Comparison of ENCODE assay signal across 3 cellular contexts in the genomic region with DNA sequence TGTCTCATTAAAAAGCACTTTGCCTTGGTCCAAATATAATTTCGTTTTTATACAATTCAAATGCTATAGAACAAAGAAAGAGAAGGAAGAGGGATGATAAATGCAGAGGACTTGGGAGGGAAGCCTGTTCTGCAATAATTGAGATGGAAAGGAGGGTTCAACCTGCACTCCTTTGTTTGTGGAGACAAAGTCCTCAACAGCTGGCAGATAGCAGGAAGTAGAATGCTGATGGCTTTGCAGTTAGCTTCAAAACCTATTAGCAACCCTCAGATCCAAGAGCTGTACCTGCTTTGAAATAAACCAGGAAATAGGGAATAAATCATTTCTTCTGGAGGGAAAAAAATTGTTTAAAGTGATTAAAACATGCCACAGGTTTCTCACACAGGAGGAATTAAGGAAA.
A peak's percentile ranks its signal among the peaks of the same experiment; 100 is the strongest.
TF ChIP-seq lines count a peak whose summit lies in the region.

No MANE protein-coding gene starts in this region.

TF ChIP-seq in WTC11, 78 proteins besides CTCF, POLR2A, EP300 and RAD21 (continued from another document):
- TF ChIP-seq MYBL2 (CRISPR knock-in tag; IDR thresholded peaks at IDR 0.05) (no peak), GRHL2 (CRISPR knock-in tag; IDR thresholded peaks at IDR 0.05; ENCODE audit: insufficient replicate concordance, severe bottlenecking) (no peak), NR2C2 (CRISPR knock-in tag; IDR thresholded peaks at IDR 0.05) (no peak), SP1 (CRISPR knock-in tag; conservative IDR thresholded peaks at IDR 0.05) (no peak)
- TF ChIP-seq, protein P1, sequence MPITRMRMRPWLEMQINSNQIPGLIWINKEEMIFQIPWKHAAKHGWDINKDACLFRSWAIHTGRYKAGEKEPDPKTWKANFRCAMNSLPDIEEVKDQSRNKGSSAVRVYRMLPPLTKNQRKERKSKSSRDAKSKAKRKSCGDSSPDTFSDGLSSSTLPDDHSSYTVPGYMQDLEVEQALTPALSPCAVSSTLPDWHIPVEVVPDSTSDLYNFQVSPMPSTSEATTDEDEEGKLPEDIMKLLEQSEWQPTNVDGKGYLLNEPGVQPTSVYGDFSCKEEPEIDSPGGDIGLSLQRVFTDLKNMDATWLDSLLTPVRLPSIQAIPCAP (CRISPR knock-in tag; IDR thresholded peaks at IDR 0.05): no peak
- TF ChIP-seq, protein P2, sequence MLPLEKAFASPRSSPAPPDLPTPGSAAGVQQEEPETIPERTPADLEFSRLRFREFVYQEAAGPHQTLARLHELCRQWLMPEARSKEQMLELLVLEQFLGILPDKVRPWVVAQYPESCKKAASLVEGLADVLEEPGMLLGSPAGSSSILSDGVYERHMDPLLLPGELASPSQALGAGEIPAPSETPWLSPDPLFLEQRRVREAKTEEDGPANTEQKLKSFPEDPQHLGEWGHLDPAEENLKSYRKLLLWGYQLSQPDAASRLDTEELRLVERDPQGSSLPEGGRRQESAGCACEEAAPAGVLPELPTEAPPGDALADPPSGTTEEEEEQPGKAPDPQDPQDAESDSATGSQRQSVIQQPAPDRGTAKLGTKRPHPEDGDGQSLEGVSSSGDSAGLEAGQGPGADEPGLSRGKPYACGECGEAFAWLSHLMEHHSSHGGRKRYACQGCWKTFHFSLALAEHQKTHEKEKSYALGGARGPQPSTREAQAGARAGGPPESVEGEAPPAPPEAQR (CRISPR knock-in tag; IDR thresholded peaks at IDR 0.05): 0 out of 2 replicates have a peak, but pooled peaks have one; percentile 34

TF ChIP-seq in liver, 16 proteins besides CTCF, POLR2A, EP300 and RAD21 (continued from another document):
- TF ChIP-seq, protein P3, sequence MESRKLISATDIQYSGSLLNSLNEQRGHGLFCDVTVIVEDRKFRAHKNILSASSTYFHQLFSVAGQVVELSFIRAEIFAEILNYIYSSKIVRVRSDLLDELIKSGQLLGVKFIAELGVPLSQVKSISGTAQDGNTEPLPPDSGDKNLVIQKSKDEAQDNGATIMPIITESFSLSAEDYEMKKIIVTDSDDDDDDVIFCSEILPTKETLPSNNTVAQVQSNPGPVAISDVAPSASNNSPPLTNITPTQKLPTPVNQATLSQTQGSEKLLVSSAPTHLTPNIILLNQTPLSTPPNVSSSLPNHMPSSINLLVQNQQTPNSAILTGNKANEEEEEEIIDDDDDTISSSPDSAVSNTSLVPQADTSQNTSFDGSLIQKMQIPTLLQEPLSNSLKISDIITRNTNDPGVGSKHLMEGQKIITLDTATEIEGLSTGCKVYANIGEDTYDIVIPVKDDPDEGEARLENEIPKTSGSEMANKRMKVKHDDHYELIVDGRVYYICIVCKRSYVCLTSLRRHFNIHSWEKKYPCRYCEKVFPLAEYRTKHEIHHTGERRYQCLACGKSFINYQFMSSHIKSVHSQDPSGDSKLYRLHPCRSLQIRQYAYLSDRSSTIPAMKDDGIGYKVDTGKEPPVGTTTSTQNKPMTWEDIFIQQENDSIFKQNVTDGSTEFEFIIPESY (IDR thresholded peaks at IDR 0.05): no peak
- TF ChIP-seq RXRA (IDR thresholded peaks at IDR 0.05) (peak; percentile 28 to 59), JUND (IDR thresholded peaks at IDR 0.05) (peak in 1 of 2 donors; percentile 59), EGR1 (IDR thresholded peaks at IDR 0.05; ENCODE audit: low read depth in 2 of 2) (no peak), HNF4A (conservative IDR thresholded peaks at IDR 0.05) (peak; percentile 77 to 89), GABPA (IDR thresholded peaks at IDR 0.05 in 1 of 2, conservative IDR thresholded peaks at IDR 0.05 in 1 of 2) (no peak)
- TF ChIP-seq, protein P4, sequence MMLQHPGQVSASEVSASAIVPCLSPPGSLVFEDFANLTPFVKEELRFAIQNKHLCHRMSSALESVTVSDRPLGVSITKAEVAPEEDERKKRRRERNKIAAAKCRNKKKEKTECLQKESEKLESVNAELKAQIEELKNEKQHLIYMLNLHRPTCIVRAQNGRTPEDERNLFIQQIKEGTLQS (IDR thresholded peaks at IDR 0.05): no peak

TF ChIP-seq in SK-N-SH, 30 proteins besides CTCF, POLR2A, EP300 and RAD21 (continued from another document):
- TF ChIP-seq, protein P5, sequence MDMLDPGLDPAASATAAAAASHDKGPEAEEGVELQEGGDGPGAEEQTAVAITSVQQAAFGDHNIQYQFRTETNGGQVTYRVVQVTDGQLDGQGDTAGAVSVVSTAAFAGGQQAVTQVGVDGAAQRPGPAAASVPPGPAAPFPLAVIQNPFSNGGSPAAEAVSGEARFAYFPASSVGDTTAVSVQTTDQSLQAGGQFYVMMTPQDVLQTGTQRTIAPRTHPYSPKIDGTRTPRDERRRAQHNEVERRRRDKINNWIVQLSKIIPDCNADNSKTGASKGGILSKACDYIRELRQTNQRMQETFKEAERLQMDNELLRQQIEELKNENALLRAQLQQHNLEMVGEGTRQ (IDR thresholded peaks at IDR 0.05; ENCODE audit: borderline replicate concordance, low read depth, low read length): no peak
- no peak for TF ChIP-seq TAF1 (IDR thresholded peaks at IDR 0.05; ENCODE audit: borderline replicate concordance, low read depth, low read length)
